Comparison of ENCODE assay signal across 8 cellular contexts in the genomic region with DNA sequence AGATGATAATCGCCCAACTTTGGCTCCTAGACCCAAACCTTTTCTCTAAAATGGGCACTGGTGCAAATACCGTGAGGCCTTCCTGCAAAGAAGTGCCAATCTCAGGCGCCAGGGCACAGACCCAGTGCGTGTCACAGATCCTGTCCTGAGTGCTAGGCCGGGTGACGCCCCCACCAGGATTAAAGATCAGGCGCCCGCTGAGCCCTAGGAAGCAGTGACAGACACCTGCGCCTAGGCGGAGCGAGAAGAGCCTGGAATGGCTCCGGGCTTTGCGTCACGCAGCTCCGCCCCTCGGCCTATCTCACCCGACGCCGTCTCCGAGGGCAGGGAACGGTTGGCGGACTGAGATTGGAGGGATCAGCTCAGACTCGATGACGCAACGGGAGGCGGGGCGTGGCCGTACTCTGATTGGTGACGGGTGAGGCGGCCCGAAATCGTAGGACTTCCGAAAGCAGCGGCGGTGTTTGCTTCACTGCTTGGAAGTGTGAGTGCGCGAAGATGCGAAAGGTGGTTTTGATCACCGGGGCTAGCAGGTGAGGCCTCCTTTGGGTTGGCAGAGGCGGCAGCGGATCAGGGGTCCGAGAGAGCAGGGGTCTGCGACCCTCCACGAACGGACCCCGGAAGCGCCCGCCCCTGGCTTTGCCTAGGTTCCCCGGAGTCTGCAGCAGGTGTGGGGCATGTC. TPM values are rescaled to one million over a fixed set of nuclear protein-coding genes. Genes with fewer than 3 reads are reported as not detected.
DNase-seq lines count a peak whose midpoint lies in the region; ATAC-seq and TF ChIP-seq lines count a peak whose summit lies in the region.
"Not testable (repeated sequence)": the region's sequence is repeated elsewhere in the genome, so short reads cannot be mapped to it uniquely, and the experiment has no call there.

A gene with protein sequence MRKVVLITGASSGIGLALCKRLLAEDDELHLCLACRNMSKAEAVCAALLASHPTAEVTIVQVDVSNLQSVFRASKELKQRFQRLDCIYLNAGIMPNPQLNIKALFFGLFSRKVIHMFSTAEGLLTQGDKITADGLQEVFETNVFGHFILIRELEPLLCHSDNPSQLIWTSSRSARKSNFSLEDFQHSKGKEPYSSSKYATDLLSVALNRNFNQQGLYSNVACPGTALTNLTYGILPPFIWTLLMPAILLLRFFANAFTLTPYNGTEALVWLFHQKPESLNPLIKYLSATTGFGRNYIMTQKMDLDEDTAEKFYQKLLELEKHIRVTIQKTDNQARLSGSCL (plus strand): TSS at position 400 of the 682 bp plus-strand sequence. CDS start 99 bp downstream, at position 499.

- H3K4me1 Mint-ChIP-seq in activated B cell treated with CpG ODN at 0.5 μM for 24 hours = not testable (repeated sequence)
- H3K4me1 Mint-ChIP-seq in immature natural killer cell = peaks cover 9 to 11% of the 10 kb centered on the region in 2 donors

- not testable (repeated sequence) for TF ChIP-seq POLR2A in spleen (IDR thresholded peaks at IDR 0.05)

- H3K4me1 ChIP-seq in spleen = not testable (repeated sequence)

- peaks cover 0 to 20% (median 3%) of the 10 kb centered on the region in 6 donors for H3K36me3 ChIP-seq in spleen

- H3K36me3 Mint-ChIP-seq in activated B cell treated with CpG ODN at 0.5 μM for 24 hours (ENCODE audit: low read depth) = peaks cover 20% of the 10 kb centered on the region
- not testable (repeated sequence) for H3K36me3 Mint-ChIP-seq in immature natural killer cell

- H3K27ac Mint-ChIP-seq in activated B cell treated with CpG ODN at 0.5 μM for 24 hours (peak within 1 kb of the TSS; percentile 97), immature natural killer cell (peak within 1 kb of the TSS; percentile 88 to 98 (median 95))

- not testable (repeated sequence) for DNase-seq in AG04450 (ENCODE audit: low read depth, low spot score)
- DNase-seq in NCI-H226 (peak; percentile 29), activated B cell treated with CpG ODN at 0.5 μM for 24 hours (peak; percentile 64), cardiac fibroblast (ENCODE audit: low read depth in 2 of 2) (peak; percentile 48 to 54), immature natural killer cell (peak; percentile 78 to 81 (median 80)), spleen (peak; percentile 92)

- WGBS in spleen, 5 donors = 1 to 13% (median 3%) methylated on average over 4 to 34 of the region's 49 CpGs

- not testable (repeated sequence) for H3K9me3 ChIP-seq in AG04450 (ENCODE audit: control insufficient read depth, insufficient read depth, low read length); spleen

- peak within 1 kb of the TSS; percentile 94 for H3K4me3 Mint-ChIP-seq in activated B cell treated with CpG ODN at 0.5 μM for 24 hours
- peak within 1 kb of the TSS; percentile 92 to 94 (median 94) for H3K4me3 Mint-ChIP-seq in immature natural killer cell

- CTCF ChIA-PET in AG04450 (lab: Charles Lee); activated B cell treated with CpG ODN at 0.5 μM for 24 hours (lab: Charles Lee): not testable (repeated sequence)

- H3K27me3 Mint-ChIP-seq in activated B cell treated with CpG ODN at 0.5 μM for 24 hours; immature natural killer cell (ENCODE audit: low read depth in 3 of 3): not testable (repeated sequence)

- ATAC-seq in GM19023 (IDR thresholded peaks at IDR 0.05; ENCODE audit: unreplicated experiment) (peak; percentile 100), HG03196 (IDR thresholded peaks at IDR 0.05; ENCODE audit: unreplicated experiment) (peak; percentile 99), activated B cell treated with CpG ODN at 0.5 μM for 24 hours (ENCODE audit: low read depth) (peak; percentile 98)

- H3K4me3 ChIP-seq in AG04450 (ENCODE audit: low read depth, low read length) = peak within 1 kb of the TSS; percentile 68
- H3K4me3 ChIP-seq in cardiac fibroblast (replicated peaks in 1 of 2; ENCODE audit: low read depth in 2 of 2, low read length in 2 of 2) = peak within 1 kb of the TSS; percentile 56 to 60
- H3K4me3 ChIP-seq in spleen = peak within 1 kb of the TSS; percentile 30 to 67 (median 40)

- not testable (repeated sequence) for H3K27me3 ChIP-seq in AG04450 (ENCODE audit: control insufficient read depth, insufficient read depth, low read length); spleen (replicated peaks in 1 of 7)

- TF ChIP-seq CTCF in AG04450 (IDR thresholded peaks at IDR 0.05; ENCODE audit: low read depth, low read length); activated B cell treated with CpG ODN at 0.5 μM for 24 hours (IDR thresholded peaks at IDR 0.05); cardiac fibroblast (IDR thresholded peaks at IDR 0.05; ENCODE audit: low read depth, low read length): not testable (repeated sequence)
- TF ChIP-seq CTCF in spleen (IDR thresholded peaks at IDR 0.05 in 8 of 11, conservative IDR thresholded peaks at IDR 0.05 in 3 of 11) = peak in 5 of 11 experiments; percentile 8 to 31 (median 25)

- intact Hi-C loops in activated B cell treated with CpG ODN at 0.5 μM for 24 hours (cut with micrococcal nuclease); spleen (cut with DNase I; ENCODE audit: low total_unique reads): not testable (repeated sequence)

- POLR2A ChIA-PET in AG04450 (lab: Yijun Ruan, JAX); activated B cell treated with CpG ODN at 0.5 μM for 24 hours (lab: Charles Lee): not testable (repeated sequence)

- not testable (repeated sequence) for H3K9me3 Mint-ChIP-seq in activated B cell treated with CpG ODN at 0.5 μM for 24 hours, immature natural killer cell

- H3K27ac ChIP-seq in AG04450 (ENCODE audit: low read depth, low read length) = not testable (repeated sequence)
- H3K27ac ChIP-seq in spleen = peak within 1 kb of the TSS; percentile 84 to 91 (median 87)

RNA-seq across cellular contexts. Expression of the gene that starts here (rescaled TPM):
- polyA plus RNA-seq in AG04450 (2011; rRNA removed) = 7.9 and 10.5 TPM in 2 replicates
- 6.1 and 6.8 TPM in 2 replicates for polyA minus RNA-seq in AG04450 (2011; rRNA and poly(A)+ RNA removed)
- 32.1 and 32.6 TPM in 2 replicates for total RNA-seq in activated B cell treated with CpG ODN at 0.5 μM for 24 hours
- polyA plus RNA-seq in immature natural killer cell = 10 to 100 TPM; 25.8 to 30.3 (median 27.4) TPM
- total RNA-seq in spleen = 10 to 100 TPM; 16.1 to 25.6 (median 20.7) TPM
- polyA plus RNA-seq in spleen = 10 to 100 TPM in 2 of 3 donors, 1 to 10 TPM in 1; 9.6 to 15.3 (median 11.4) TPM
